Comparison of ENCODE assay signal across 11 cellular contexts in the genomic region with DNA sequence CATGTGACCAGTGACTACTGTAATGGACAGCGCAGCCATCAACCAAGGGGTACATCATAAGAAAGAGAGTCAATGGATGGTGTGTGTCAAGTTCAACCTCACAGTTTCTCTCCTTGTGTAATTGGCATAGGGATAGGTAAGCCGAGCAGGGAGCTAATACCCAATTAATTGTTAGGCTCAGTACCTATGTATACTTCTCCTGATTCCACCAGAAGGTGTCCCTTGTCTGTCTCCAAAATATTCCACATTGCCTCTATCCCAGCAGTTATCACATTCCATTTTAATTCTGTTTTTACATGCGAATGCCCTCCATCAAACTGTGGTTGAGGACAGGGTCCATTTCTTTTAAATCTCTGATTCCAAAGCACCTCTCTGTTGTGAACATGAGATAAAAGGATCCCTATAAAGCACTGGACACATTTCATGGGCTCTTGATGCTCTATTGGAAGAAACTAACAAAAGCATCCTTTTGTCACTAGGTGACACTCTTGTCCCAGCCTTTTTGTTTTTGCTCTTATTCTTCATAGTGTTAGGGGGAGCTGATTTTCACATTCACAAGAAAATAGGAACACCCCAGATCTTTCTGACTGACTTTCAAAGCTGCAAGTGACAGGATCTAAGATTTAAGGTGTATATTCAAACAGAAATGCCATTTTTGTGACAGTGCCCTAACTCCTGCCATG. TPM values are rescaled to one million over a fixed set of nuclear protein-coding genes. Genes with fewer than 3 reads are reported as not detected.
A peak's percentile ranks its signal among the peaks of the same experiment; 100 is the strongest.
DNase-seq lines count a peak whose midpoint lies in the region; ATAC-seq and TF ChIP-seq lines count a peak whose summit lies in the region.
"Had no signal": no experiment of that assay in that cellular context is flagged by ENCODE, and none has a peak within 500 bp of the region (broad histone marks: within the 10 kb centered on the region; RNA-seq: fewer than 3 reads in every experiment).

No MANE protein-coding gene starts in this region.

- no peak overlapping the region for H3K4me3 ChIP-seq in endodermal cell (ENCODE audit: low read length)
- H3K4me3 ChIP-seq in retinal pigment epithelial cell (ENCODE audit: low read length), result no peak overlapping the region
- H3K4me3 ChIP-seq: BLaER1, thyroid gland had no signal

- peaks cover 12% of the 10 kb centered on the region for H3K36me3 Mint-ChIP-seq in endodermal cell (ENCODE audit: low read depth)

- no peak overlapping the region for H3K27ac ChIP-seq in endodermal cell (ENCODE audit: low read depth, low read length)
- H3K27ac ChIP-seq: BLaER1, thyroid gland had no signal

- H3K36me3 ChIP-seq in endodermal cell (ENCODE audit: control insufficient read depth, insufficient read depth, low read length), result peaks cover 12% of the 10 kb centered on the region

- peak; percentile 67 for TF ChIP-seq CTCF in endodermal cell (conservative IDR thresholded peaks at IDR 0.05)
- TF ChIP-seq CTCF in retinal pigment epithelial cell (conservative IDR thresholded peaks at IDR 0.05; ENCODE audit: low read depth, low read length), result peak; percentile 22

- H3K4me3 Mint-ChIP-seq in endodermal cell, result no peak overlapping the region

- no peaks in the 10 kb centered on the region for H3K9me3 Mint-ChIP-seq in endodermal cell

- no peaks in the 10 kb centered on the region for H3K27me3 Mint-ChIP-seq in endodermal cell (ENCODE audit: insufficient read depth)

- intact Hi-C loops in sciatic nerve (cut with DNase I), result no loop called here

- peaks cover 1% of the 10 kb centered on the region for H3K4me1 Mint-ChIP-seq in endodermal cell

- no peaks in the 10 kb centered on the region for H3K27me3 ChIP-seq in endodermal cell (ENCODE audit: control insufficient read depth, insufficient read depth, low read length, poor library complexity, severe bottlenecking)
- H3K27me3 ChIP-seq: BLaER1, thyroid gland had no signal

- ATAC-seq in GM18870 (IDR thresholded peaks at IDR 0.05; ENCODE audit: unreplicated experiment) (no peak), HG02970 (IDR thresholded peaks at IDR 0.05; ENCODE audit: low FRiP score, unreplicated experiment) (no peak), sciatic nerve (no peak)

- no peak overlapping the region for H3K9ac ChIP-seq in endodermal cell (ENCODE audit: extremely low read depth, low read length, poor library complexity, severe bottlenecking)
- H3K9ac ChIP-seq: BLaER1 had no signal

- no peak overlapping the region for H3K27ac Mint-ChIP-seq in endodermal cell

- no peaks in the 10 kb centered on the region for H3K9me3 ChIP-seq in endodermal cell (ENCODE audit: control insufficient read depth, low read length)
- H3K9me3 ChIP-seq: BLaER1, thyroid gland had no signal

- no peaks in the 10 kb centered on the region for H3K4me1 ChIP-seq in endodermal cell (ENCODE audit: control insufficient read depth, insufficient read depth, low read length)
- H3K4me1 ChIP-seq: BLaER1 had no signal

- DNase-seq in SIG-M5 treated with dmso at 0.1 percent for 504 hours (lab: John Stamatoyannopoulos, UW; ENCODE audit: unreplicated experiment) (peak; percentile 2), SIG-M5 (lab: John Stamatoyannopoulos, UW) (no peak), NCI-H526 treated with DMSO at 0.1 percent for 48 hours (lab: John Stamatoyannopoulos, UW) (peak; percentile 18), endodermal cell (peak; percentile 32), retinal pigment epithelial cell (ENCODE audit: low read depth) (no peak), sciatic nerve (ENCODE audit: low spot score) (no peak)
- DNase-seq: stimulated activated CD4-positive, alpha-beta T cell treated with anti-CD3 and anti-CD28 coated beads, Interleukin-12 subunit alpha, Interleukin-12 subunit beta, amount 100 ng/mL, for 4 hours; thyroid gland had no signal

- 85 to 94% methylated on average over 2 to 3 of the region's 3 CpGs for WGBS in endodermal cell (ENCODE audit: insufficient coverage in 1 of 2, insufficient read length in 1 of 2), 2 experiments

RNA-seq across cellular contexts. Expression of gene FBXO9, which starts 38.9 kb away (rescaled TPM):
- total RNA-seq in endodermal cell, result 10 to 100 TPM; 49.6 to 65.3 TPM
- 33.4 TPM for polyA plus RNA-seq in endodermal cell (2013, experiment 1 of 2)
- polyA plus RNA-seq in endodermal cell (2013, experiment 2 of 2), result 27.3 TPM
- total RNA-seq in sciatic nerve, result 80.0 TPM

RNA-seq across cellular contexts. Expression of gene CILK1, which starts 42.5 kb away (rescaled TPM):
- 1 to 10 TPM; 8.1 to 8.9 TPM for total RNA-seq in endodermal cell
- 12.4 TPM for polyA plus RNA-seq in endodermal cell (2013, experiment 1 of 2)
- 13.2 TPM for polyA plus RNA-seq in endodermal cell (2013, experiment 2 of 2)
- total RNA-seq in sciatic nerve, result 12.7 TPM

RNA-seq across cellular contexts. Expression of gene GCM1, which starts 44.5 kb away (rescaled TPM):
- total RNA-seq in endodermal cell, result not detected
- polyA plus RNA-seq in endodermal cell (2013, experiment 1 of 2), result 0.07 TPM
- polyA plus RNA-seq in endodermal cell (2013, experiment 2 of 2), result 0.08 TPM
- not detected for total RNA-seq in sciatic nerve
- total RNA-seq: thyroid gland had no signal

Comparison
In these comparisons a context has a peak if more than half of its experiments do, and no peak if none do; other contexts are left out.
1. DNase-seq: peak in SIG-M5 treated with dmso at 0.1 percent for 504 hours (single experiment), NCI-H526 treated with DMSO at 0.1 percent for 48 hours (single experiment) and endodermal cell (single experiment); none in SIG-M5 (single experiment), retinal pigment epithelial cell (single experiment) and sciatic nerve (single experiment).